Comparison of ENCODE assay signal across 11 cellular contexts in genomic region chr2:27496357-27497287, GRCh38. TPM values are rescaled to one million over a fixed set of nuclear protein-coding genes. Genes with fewer than 3 reads are reported as not detected.
A peak's percentile ranks its signal among the peaks of the same experiment; 100 is the strongest.
DNase-seq lines count a peak whose midpoint lies in the region; ATAC-seq, FAIRE-seq and TF ChIP-seq lines count a peak whose summit lies in the region.
"Had no signal": no experiment of that assay in that cellular context is flagged by ENCODE, and none has a peak within 500 bp of the region (broad histone marks: within the 10 kb centered on the region; RNA-seq: fewer than 3 reads in every experiment).

Gene GCKR (plus strand): TSS chr2:27496839. CDS start chr2:27496905, 66 bp downstream.

- peak within 1 kb of the TSS; percentile 100 for H2AFZ ChIP-seq in SK-N-SH (ENCODE audit: low read depth)

- no peak for TF ChIP-seq EP300 in SK-N-SH (IDR thresholded peaks at IDR 0.05; ENCODE audit: borderline replicate concordance in 1 of 2, low read depth in 1 of 2, low read length in 1 of 2)

- no peak within 1 kb of the TSS for H3K27ac Mint-ChIP-seq in T-helper 17 cell

- no peaks in the 10 kb centered on the region for H3K9me2 ChIP-seq in SK-N-SH

- peaks cover 51% of the 10 kb centered on the region for H3K27me3 Mint-ChIP-seq in T-helper 17 cell

- POLR2A ChIA-PET in SK-N-SH (lab: Yijun Ruan, JAX) = no interaction called here

- DNase-seq in SK-N-SH (no peak), T-helper 17 cell (no peak), fibroblast of gingiva (ENCODE audit: low read depth) (peak; percentile 24), posterior vena cava (ENCODE audit: low spot score) (peak; percentile 41), GM19239 (ENCODE audit: insufficient read length, low spot score) (no peak), T1000 (lab: John Stamatoyannopoulos, UW) (no peak)
- DNase-seq: 8988T; activated CD4-positive, alpha-beta T cell treated with anti-CD3 and anti-CD28 coated beads for 48 hours; KBM-7 had no signal

- H3F3A ChIP-seq in SK-N-SH (replicated peaks; ENCODE audit: insufficient read depth) = peaks cover 5% of the 10 kb centered on the region

- H3K27ac ChIP-seq in SK-N-SH (ENCODE audit: low read depth in 2 of 2, low read length in 1 of 2) = no peak within 1 kb of the TSS

- intact Hi-C loops in posterior vena cava (cut with DNase I) = loop anchor here in 1 of 2 donors (10.0 kb wide), 1 partner anchor 88 kb away; the partner anchor contains the start of gene ZNF512

- CTCF ChIA-PET in SK-N-SH (lab: Yijun Ruan, JAX) = interaction anchor here (1.7 to 2.6 kb wide), 2 partner anchors 11 to 187 kb away, joined by 5 to 13 read pairs; no protein-coding TSS in a partner anchor

- TF ChIP-seq RAD21 in SK-N-SH (IDR thresholded peaks at IDR 0.05; ENCODE audit: low read length) = no peak

- peak within 1 kb of the TSS; percentile 81; the same call in 1 of the 2 replicates for H3K9ac ChIP-seq in SK-N-SH

- H3K36me3 Mint-ChIP-seq in T-helper 17 cell (ENCODE audit: low read depth) = peaks cover 13% of the 10 kb centered on the region

- ATAC-seq in SK-N-SH treated with all-trans-retinoic acid at 6 μM for 48 hours (no peak), T-helper 17 cell (no peak), HG02981 (IDR thresholded peaks at IDR 0.05; ENCODE audit: unreplicated experiment) (no peak)

- H4K20me1 ChIP-seq in SK-N-SH (ENCODE audit: insufficient read depth) = no peaks in the 10 kb centered on the region

- TF ChIP-seq CTCF in SK-N-SH (IDR thresholded peaks at IDR 0.05) = no peak

- H3K4me3 ChIP-seq in SK-N-SH (ENCODE audit: low read depth in 2 of 2, low read length in 1 of 2) = peak within 1 kb of the TSS; percentile 81 to 85

- no peaks in the 10 kb centered on the region for H3K79me2 ChIP-seq in SK-N-SH (ENCODE audit: insufficient read depth)

- H3K4me2 ChIP-seq in SK-N-SH = peak within 1 kb of the TSS; percentile 94

- peaks cover 0 to 5% of the 10 kb centered on the region in 2 experiments for H3K36me3 ChIP-seq in SK-N-SH (replicated peaks in 1 of 2; ENCODE audit: control insufficient read depth in 1 of 2, insufficient read depth in 2 of 2, low read length in 1 of 2)

- no peaks in the 10 kb centered on the region for H3K9me3 ChIP-seq in SK-N-SH
- no peaks in the 10 kb centered on the region for H3K9me3 ChIP-seq in T-helper 17 cell (ENCODE audit: control insufficient read depth, low read length, poor library complexity, severe bottlenecking)

- peaks cover 16% of the 10 kb centered on the region for H3K4me1 Mint-ChIP-seq in T-helper 17 cell

- peaks cover 7 to 11% of the 10 kb centered on the region in 2 experiments for H3K4me1 ChIP-seq in SK-N-SH (ENCODE audit: control insufficient read depth in 1 of 2, insufficient read depth in 2 of 2, low read depth in 1 of 2, low read length in 1 of 2)

- H3K27me3 ChIP-seq in SK-N-SH (ENCODE audit: insufficient read depth) = no peaks in the 10 kb centered on the region

- 83% methylated on average over 12 of the region's 12 CpGs for WGBS in SK-N-SH (ENCODE audit: low lambda C conversion rate)

- H3K4me3 Mint-ChIP-seq in T-helper 17 cell = peak within 1 kb of the TSS; percentile 86

- FAIRE-seq in GM19239 (lab: Jason Lieb, UNC) = no peak

TF ChIP-seq in SK-N-SH, 30 proteins besides CTCF, POLR2A, EP300 and RAD21 (continues in another document):
- TF ChIP-seq MXI1 (IDR thresholded peaks at IDR 0.05; ENCODE audit: low read depth, low read length) (no peak), TCF12 (IDR thresholded peaks at IDR 0.05) (no peak), YY1 (IDR thresholded peaks at IDR 0.05; ENCODE audit: low read depth) (no peak), RFX5 (IDR thresholded peaks at IDR 0.05; ENCODE audit: low read length) (no peak), GATA2 (CRISPR knock-in tag; IDR thresholded peaks at IDR 0.05) (no peak), FOXJ3 (CRISPR knock-in tag; IDR thresholded peaks at IDR 0.05) (no peak), USF1 (IDR thresholded peaks at IDR 0.05; ENCODE audit: borderline replicate concordance, low read depth) (no peak), RCOR1 (IDR thresholded peaks at IDR 0.05; ENCODE audit: low read length) (no peak), POLR2AphosphoS5 (IDR thresholded peaks at IDR 0.05; ENCODE audit: low read depth, low read length) (no peak), FOSL2 (IDR thresholded peaks at IDR 0.05; ENCODE audit: borderline replicate concordance, low read depth) (no peak), RXRA (IDR thresholded peaks at IDR 0.05; ENCODE audit: borderline replicate concordance, low read depth) (no peak), NRF1 (IDR thresholded peaks at IDR 0.05; ENCODE audit: low read depth, low read length) (no peak)
- TF ChIP-seq, protein P1, sequence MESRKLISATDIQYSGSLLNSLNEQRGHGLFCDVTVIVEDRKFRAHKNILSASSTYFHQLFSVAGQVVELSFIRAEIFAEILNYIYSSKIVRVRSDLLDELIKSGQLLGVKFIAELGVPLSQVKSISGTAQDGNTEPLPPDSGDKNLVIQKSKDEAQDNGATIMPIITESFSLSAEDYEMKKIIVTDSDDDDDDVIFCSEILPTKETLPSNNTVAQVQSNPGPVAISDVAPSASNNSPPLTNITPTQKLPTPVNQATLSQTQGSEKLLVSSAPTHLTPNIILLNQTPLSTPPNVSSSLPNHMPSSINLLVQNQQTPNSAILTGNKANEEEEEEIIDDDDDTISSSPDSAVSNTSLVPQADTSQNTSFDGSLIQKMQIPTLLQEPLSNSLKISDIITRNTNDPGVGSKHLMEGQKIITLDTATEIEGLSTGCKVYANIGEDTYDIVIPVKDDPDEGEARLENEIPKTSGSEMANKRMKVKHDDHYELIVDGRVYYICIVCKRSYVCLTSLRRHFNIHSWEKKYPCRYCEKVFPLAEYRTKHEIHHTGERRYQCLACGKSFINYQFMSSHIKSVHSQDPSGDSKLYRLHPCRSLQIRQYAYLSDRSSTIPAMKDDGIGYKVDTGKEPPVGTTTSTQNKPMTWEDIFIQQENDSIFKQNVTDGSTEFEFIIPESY (IDR thresholded peaks at IDR 0.05; ENCODE audit: borderline replicate concordance, low read depth) = no peak

TF ChIP-seq in SK-N-SH treated with all-trans-retinoic acid at 6 μM for 48 hours, 23 proteins besides CTCF, POLR2A, EP300 and RAD21 (continues in another document):
- no peak for TF ChIP-seq OSR1 (CRISPR knock-in tag; IDR thresholded peaks at IDR 0.05)
- TF ChIP-seq POU6F1 (CRISPR knock-in tag; IDR thresholded peaks at IDR 0.05; ENCODE audit: borderline replicate concordance, low read depth) = no peak
- TF ChIP-seq CREB5 (CRISPR knock-in tag; IDR thresholded peaks at IDR 0.05; ENCODE audit: low read depth) = no peak
- no peak for TF ChIP-seq GLIS3 (CRISPR knock-in tag; IDR thresholded peaks at IDR 0.05)
- no peak for TF ChIP-seq ZC3H10 (CRISPR knock-in tag; IDR thresholded peaks at IDR 0.05)
- TF ChIP-seq ZFP3 (CRISPR knock-in tag; IDR thresholded peaks at IDR 0.05) = no peak
- TF ChIP-seq ZNF70 (CRISPR knock-in tag; IDR thresholded peaks at IDR 0.05) = no peak
- TF ChIP-seq BACH2 (CRISPR knock-in tag; IDR thresholded peaks at IDR 0.05; ENCODE audit: borderline replicate concordance) = no peak
- no peak for TF ChIP-seq SNAI2 (CRISPR knock-in tag; IDR thresholded peaks at IDR 0.05)
- TF ChIP-seq PPARA (CRISPR knock-in tag; IDR thresholded peaks at IDR 0.05; ENCODE audit: borderline replicate concordance) = no peak
- no peak for TF ChIP-seq ESRRG (CRISPR knock-in tag; IDR thresholded peaks at IDR 0.05)
- no peak for TF ChIP-seq ZNF565 (CRISPR knock-in tag; conservative IDR thresholded peaks at IDR 0.05; ENCODE audit: low read depth)
- TF ChIP-seq RARB (CRISPR knock-in tag; IDR thresholded peaks at IDR 0.05) = no peak
- no peak for TF ChIP-seq ZNF8 (CRISPR knock-in tag; IDR thresholded peaks at IDR 0.05)

RNA-seq across cellular contexts. Expression of gene GCKR, which starts in this region (rescaled TPM):
- polyA plus RNA-seq in SK-N-SH (2012; rRNA removed) = 0.18 and 0.67 TPM in 2 replicates
- 0.12 and 0.17 TPM in 2 replicates for polyA plus RNA-seq in SK-N-SH (2012; cell fraction: cytosol; rRNA removed)
- 1.4 and 1.5 TPM in 2 replicates for polyA plus RNA-seq in SK-N-SH (2012; cell fraction: nucleus; rRNA removed)
- total RNA-seq in T-helper 17 cell = not detected
- total RNA-seq in posterior vena cava = 1 to 10 TPM in 1 of 2 donors, under 1 TPM in 1; 0.65 to 2.9 TPM

Comparison
In these comparisons a context has a peak if more than half of its experiments do, and no peak if none do; other contexts are left out.
1. DNase-seq: peak in fibroblast of gingiva (single experiment) and posterior vena cava (single experiment); none in SK-N-SH (single experiment), T-helper 17 cell (0 of 3), GM19239 (single experiment) and T1000 (single experiment).